Comparison of ENCODE assay signal across 9 cellular contexts in the genomic region with DNA sequence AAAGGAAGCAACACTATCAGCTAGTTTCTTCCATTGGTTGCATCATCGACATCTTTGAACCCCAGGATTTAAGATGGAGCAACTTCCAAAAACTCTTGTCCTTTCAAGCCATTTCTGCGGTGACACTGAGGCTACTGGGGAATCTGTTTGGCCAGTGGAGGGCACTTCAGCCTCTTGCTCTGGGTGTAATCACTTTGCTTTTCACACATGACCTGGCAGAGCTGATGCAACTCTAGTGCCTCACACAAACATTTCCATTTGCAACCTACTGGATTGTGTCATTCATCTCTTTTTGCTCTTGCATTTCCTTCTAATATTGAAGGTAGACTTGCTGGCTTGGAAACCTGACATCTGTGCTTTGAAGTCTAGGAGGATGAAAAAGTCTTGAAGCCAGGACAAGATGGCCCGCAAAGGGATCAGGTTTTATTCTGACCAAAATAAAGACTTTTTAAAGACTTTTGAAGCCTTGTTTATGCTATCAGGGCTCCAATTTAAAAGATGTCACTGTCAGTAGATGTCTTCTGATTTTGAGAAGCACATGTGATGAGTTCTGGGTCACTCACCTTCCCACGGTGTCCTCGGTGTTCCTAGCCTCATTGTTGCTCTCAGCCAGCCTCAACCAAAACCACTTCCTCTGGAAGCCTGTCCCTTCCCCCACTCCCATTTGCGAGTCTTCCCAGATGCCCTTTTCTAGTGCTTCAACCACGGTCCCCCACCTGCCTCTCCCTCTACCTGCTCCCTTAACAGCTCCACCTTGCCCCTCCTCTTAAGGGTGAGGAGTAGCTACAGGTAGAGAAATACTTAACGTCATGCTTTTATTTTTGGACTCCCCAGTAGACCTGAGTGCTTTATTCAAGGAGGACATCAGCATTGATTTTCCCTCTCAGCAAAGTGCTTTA.
DNase-seq lines count a peak whose midpoint lies in the region; ATAC-seq, FAIRE-seq and TF ChIP-seq lines count a peak whose summit lies in the region.
"Had no signal": no experiment of that assay in that cellular context is flagged by ENCODE, and none has a peak within 500 bp of the region (broad histone marks: within the 10 kb centered on the region; RNA-seq: fewer than 3 reads in every experiment).

No MANE protein-coding gene starts in this region.

- H3K27me3 ChIP-seq in H7 (ENCODE audit: control insufficient read depth, insufficient read depth, low read length) (no peaks in the 10 kb centered on the region), GM12878 (replicated peaks in 1 of 2; ENCODE audit: control insufficient read depth in 2 of 2, insufficient read depth in 2 of 2, low read length in 1 of 2) (no peaks in the 10 kb centered on the region), upper lobe of right lung (no peaks in the 10 kb centered on the region)

- H3K79me2 ChIP-seq in GM12878 (ENCODE audit: control insufficient read depth, insufficient read depth, low read length) = no peaks in the 10 kb centered on the region

- SMC1A ChIA-PET in GM12878 (lab: Charles Lee; ENCODE audit: uncharacterized antibody, unreplicated experiment) = interaction anchor here (1.0 to 2.1 kb wide), 2 partner anchors 10 to 1676 kb away, joined by 4 to 8 read pairs; no protein-coding TSS in a partner anchor

- TF ChIP-seq POLR2A in GM12878 (IDR thresholded peaks at IDR 0.05; ENCODE audit: low read depth, low read length) = no peak

- H3K9me3 ChIP-seq in GM12878 (replicated peaks; ENCODE audit: control insufficient read depth, insufficient read depth, low read length) (no peaks in the 10 kb centered on the region), upper lobe of right lung (no peaks in the 10 kb centered on the region)

- RAD21 ChIA-PET in GM12878 (lab: Charles Lee; ENCODE audit: unreplicated experiment) = no interaction called here

- H3K36me3 ChIP-seq in H7 (replicated peaks; ENCODE audit: control insufficient read depth, insufficient read depth, low read length) = no peaks in the 10 kb centered on the region
- no peaks in the 10 kb centered on the region for H3K36me3 ChIP-seq in GM12878 (ENCODE audit: control insufficient read depth in 2 of 2, insufficient read depth in 2 of 2, low read length in 1 of 2)
- H3K36me3 ChIP-seq in upper lobe of right lung = no peaks in the 10 kb centered on the region

- no peak overlapping the region for H3K9ac ChIP-seq in GM12878 (ENCODE audit: control insufficient read depth, insufficient read depth, low read length)

- ATAC-seq in GM12878 = peak; percentile 79
- peak; percentile 85 for ATAC-seq in upper lobe of right lung
- no peak for ATAC-seq in activated CD8-positive, alpha-beta memory T cell treated with anti-CD3 and anti-CD28 coated beads, Interleukin-2, amount 10 ng/mL, durations not matched to agents 7 days and 5 days

- H3K4me1 ChIP-seq in GM12878 (ENCODE audit: control insufficient read depth, insufficient read depth, low read length) = no peaks in the 10 kb centered on the region
- H3K4me1 ChIP-seq in upper lobe of right lung = peaks cover 7% of the 10 kb centered on the region

- H3K4me1 Mint-ChIP-seq in activated CD8-positive, alpha-beta memory T cell treated with anti-CD3 and anti-CD28 coated beads, Interleukin-2, amount 10 ng/mL, durations not matched to agents 7 days and 5 days = peaks cover 4% of the 10 kb centered on the region
- H3K4me1 Mint-ChIP-seq: activated B cell treated with CpG ODN at 0.5 μM for 24 hours had no signal

- CTCF ChIA-PET in GM12878 (lab: Yijun Ruan, JAX) = interaction anchor here (1.0 to 1.6 kb wide), 3 partner anchors 11 to 119 kb away, joined by 3 to 13 read pairs (median 4); no protein-coding TSS in a partner anchor
- CTCF ChIA-PET in activated CD8-positive, alpha-beta memory T cell treated with anti-CD3 and anti-CD28 coated beads, Interleukin-2, amount 10 ng/mL, durations not matched to agents 7 days and 5 days (lab: Charles Lee) = no interaction called here

- WGBS in GM12878 (ENCODE audit: insufficient coverage, insufficient replicate concordance, low lambda C conversion rate, missing lambda C conversion rate) = 45% methylated on average over 8 of the region's 8 CpGs

- H3K4me3 Mint-ChIP-seq in activated CD8-positive, alpha-beta memory T cell treated with anti-CD3 and anti-CD28 coated beads, Interleukin-2, amount 10 ng/mL, durations not matched to agents 7 days and 5 days = no peak overlapping the region
- H3K4me3 Mint-ChIP-seq: activated B cell treated with CpG ODN at 0.5 μM for 24 hours had no signal

- TF ChIP-seq CTCF in GM12878 (IDR thresholded peaks at IDR 0.05 in 2 of 3, conservative IDR thresholded peaks at IDR 0.05 in 1 of 3; ENCODE audit: control insufficient read depth in 2 of 3, extremely low read depth in 1 of 3, insufficient read depth in 1 of 3, low read depth in 3 of 3, low read length in 3 of 3) = peak; percentile 11 to 36 (median 31); a peak in 4 of 6 replicates
- TF ChIP-seq CTCF in upper lobe of right lung (IDR thresholded peaks at IDR 0.05) = peak; percentile 42

- H3K27ac ChIP-seq in GM12878 (ENCODE audit: control insufficient read depth, insufficient read depth) = no peak overlapping the region
- H3K27ac ChIP-seq in upper lobe of right lung = no peak overlapping the region

- no peak overlapping the region for H2AFZ ChIP-seq in GM12878 (ENCODE audit: control insufficient read depth, low read depth, low read length)

- H3K27me3 Mint-ChIP-seq in activated CD8-positive, alpha-beta memory T cell treated with anti-CD3 and anti-CD28 coated beads, Interleukin-2, amount 10 ng/mL, durations not matched to agents 7 days and 5 days = peaks cover 12% of the 10 kb centered on the region

- TF ChIP-seq RAD21 in GM12878 (IDR thresholded peaks at IDR 0.05; ENCODE audit: insufficient read depth, low read depth, low read length) = 0 out of 2 replicates have a peak, but pooled peaks have one; percentile 14

- in situ Hi-C loops in GM12878 (cut with MboI) = no loop called here

- no peaks in the 10 kb centered on the region for H4K20me1 ChIP-seq in GM12878 (ENCODE audit: control insufficient read depth, insufficient read depth)

- TF ChIP-seq EP300 in GM12878 (IDR thresholded peaks at IDR 0.05; ENCODE audit: borderline replicate concordance in 1 of 2, control insufficient read depth in 1 of 2, low read depth in 2 of 2, low read length in 2 of 2) = no peak

- intact Hi-C loops in GM12878 (cut with micrococcal nuclease; ENCODE audit: unreplicated experiment) (no loop called here), upper lobe of right lung (cut with DNase I) (no loop called here)

- no TSS peak for BruUV-seq in GM12878 (replicated peaks; lab: Mats Ljungman, UMichigan)

- POLR2A ChIA-PET in GM12878 (lab: Charles Lee) = no interaction called here

- H3K36me3 Mint-ChIP-seq in activated CD8-positive, alpha-beta memory T cell treated with anti-CD3 and anti-CD28 coated beads, Interleukin-2, amount 10 ng/mL, durations not matched to agents 7 days and 5 days = no peaks in the 10 kb centered on the region

- no peaks in the 10 kb centered on the region for H3K9me3 Mint-ChIP-seq in activated CD8-positive, alpha-beta memory T cell treated with anti-CD3 and anti-CD28 coated beads, Interleukin-2, amount 10 ng/mL, durations not matched to agents 7 days and 5 days (ENCODE audit: low read depth)

- FAIRE-seq in GM12878 (lab: Jason Lieb, UNC) = no peak

- H3K4me2 ChIP-seq in GM12878 (ENCODE audit: control insufficient read depth, insufficient read depth) = no peak overlapping the region

- H3K4me3 ChIP-seq in H7 (ENCODE audit: insufficient read depth, low read depth, low read length) (no peak overlapping the region), GM12878 (no peak overlapping the region), upper lobe of right lung (no peak overlapping the region)

- DNase-seq in DMS79 (lab: John Stamatoyannopoulos, UW) = peak; percentile 13
- DNase-seq in H7 = peak; percentile 26
- peak; percentile 39 for DNase-seq in NCI-H2107 (lab: John Stamatoyannopoulos, UW)
- DNase-seq in GM12878 (ENCODE audit: low read depth, low spot score) = no peak
- DNase-seq in islet precursor cell = peak; percentile 75
- no peak for DNase-seq in upper lobe of right lung
- no peak for DNase-seq in epidermal melanocyte (ENCODE audit: insufficient read length, low spot score)
- no peak for DNase-seq in activated CD8-positive, alpha-beta memory T cell treated with anti-CD3 and anti-CD28 coated beads, Interleukin-2, amount 10 ng/mL, durations not matched to agents 7 days and 5 days
- DNase-seq: activated B cell treated with CpG ODN at 0.5 μM for 24 hours had no signal

- no peak overlapping the region for H3K27ac Mint-ChIP-seq in activated CD8-positive, alpha-beta memory T cell treated with anti-CD3 and anti-CD28 coated beads, Interleukin-2, amount 10 ng/mL, durations not matched to agents 7 days and 5 days
- H3K27ac Mint-ChIP-seq: activated B cell treated with CpG ODN at 0.5 μM for 24 hours had no signal

TF ChIP-seq in GM12878, 131 proteins besides CTCF, POLR2A, EP300 and RAD21:
- peak; percentile 12; the same call in 1 of the 2 replicates for TF ChIP-seq SMC3 (IDR thresholded peaks at IDR 0.05; ENCODE audit: borderline replicate concordance, low read length)
- no peak for TF ChIP-seq WRNIP1 (IDR thresholded peaks at IDR 0.05; ENCODE audit: borderline replicate concordance, low read depth, low read length)
- peak in 1 of 2 experiments; percentile 32; a peak in 1 of 4 replicates for TF ChIP-seq CEBPB (IDR thresholded peaks at IDR 0.05; ENCODE audit: borderline replicate concordance in 1 of 2, low read depth in 2 of 2, low read length in 2 of 2)
- TF ChIP-seq, protein P1, sequence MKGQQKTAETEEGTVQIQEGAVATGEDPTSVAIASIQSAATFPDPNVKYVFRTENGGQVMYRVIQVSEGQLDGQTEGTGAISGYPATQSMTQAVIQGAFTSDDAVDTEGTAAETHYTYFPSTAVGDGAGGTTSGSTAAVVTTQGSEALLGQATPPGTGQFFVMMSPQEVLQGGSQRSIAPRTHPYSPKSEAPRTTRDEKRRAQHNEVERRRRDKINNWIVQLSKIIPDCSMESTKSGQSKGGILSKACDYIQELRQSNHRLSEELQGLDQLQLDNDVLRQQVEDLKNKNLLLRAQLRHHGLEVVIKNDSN (IDR thresholded peaks at IDR 0.05; ENCODE audit: borderline replicate concordance, extremely low read length, insufficient read depth, low read depth, low read length) = no peak
- no peak for TF ChIP-seq NFIC (IDR thresholded peaks at IDR 0.05; ENCODE audit: low read depth, low read length)
TF ChIP-seq in GM12878: peak in this region for 2.

Comparison
In these comparisons a context has a peak if more than half of its experiments do, and no peak if none do; other contexts are left out.
1. DNase-seq: peak in DMS79 (single experiment), H7 (single experiment), NCI-H2107 (single experiment) and islet precursor cell (single experiment); none in GM12878 (single experiment), upper lobe of right lung (single experiment), epidermal melanocyte (single experiment) and activated CD8-positive, alpha-beta memory T cell treated with anti-CD3 and anti-CD28 coated beads, Interleukin-2, amount 10 ng/mL, durations not matched to agents 7 days and 5 days (single experiment).